Comparison of ENCODE assay signal across 22 cellular contexts in the genomic region with DNA sequence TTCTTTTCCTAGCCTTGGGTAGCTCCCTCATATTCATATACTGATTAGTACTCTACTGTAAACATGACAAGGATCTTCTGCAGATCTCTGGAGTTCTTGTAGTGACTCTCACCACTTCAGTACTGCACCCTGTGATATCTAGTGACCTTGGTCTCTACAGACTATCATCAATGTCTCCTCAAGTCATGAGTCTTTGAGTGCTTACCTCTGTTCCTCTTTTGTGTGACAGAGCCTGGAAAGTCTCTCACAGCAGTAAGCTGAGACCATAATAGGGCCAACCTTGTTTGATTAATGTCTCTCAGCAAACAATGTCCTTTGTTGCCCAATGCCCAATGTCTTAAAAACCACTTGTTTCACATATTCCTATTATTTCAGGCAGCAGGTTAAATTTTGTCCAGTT. TPM values are rescaled to one million over a fixed set of nuclear protein-coding genes. Genes with fewer than 3 reads are reported as not detected.
DNase-seq lines count a peak whose midpoint lies in the region; ATAC-seq lines count a peak whose summit lies in the region.
"Had no signal": no experiment of that assay in that cellular context is flagged by ENCODE, and none has a peak within 500 bp of the region (broad histone marks: within the 10 kb centered on the region; RNA-seq: fewer than 3 reads in every experiment).

No MANE protein-coding gene starts in this region.

- ATAC-seq in GM21528 (IDR thresholded peaks at IDR 0.05; ENCODE audit: low FRiP score, unreplicated experiment) (no peak), HG03439 (IDR thresholded peaks at IDR 0.05; ENCODE audit: unreplicated experiment) (no peak), left colon (no peak)
- ATAC-seq: gastrocnemius medialis, left lung had no signal

- DNase-seq in DMS153 (lab: John Stamatoyannopoulos, UW) (peak; percentile 28), DMS153 treated with DMSO at 0.1 percent for 48 hours (lab: John Stamatoyannopoulos, UW; ENCODE audit: unreplicated experiment) (no peak), DMS53 treated with DMSO at 0.1 percent for 48 hours (lab: John Stamatoyannopoulos, UW; ENCODE audit: unreplicated experiment) (peak; percentile 56), NCI-H2029 (lab: John Stamatoyannopoulos, UW) (peak; percentile 48), NOMO-1 treated with dmso at 0.1 percent for 144 hours (lab: John Stamatoyannopoulos, UW; ENCODE audit: unreplicated experiment) (peak; percentile 31), left colon (no peak)
- DNase-seq: activated B cell treated with CpG ODN at 0.5 μM for 24 hours; activated CD4-positive, alpha-beta T cell treated with anti-CD3 and anti-CD28 coated beads, Interleukin-2, amount 50 U/mL, for 4 hours; aorta; CD8-positive, alpha-beta memory T cell; DMS79; gastrocnemius medialis; immature natural killer cell; left lung; NCI-H1105; NCI-H2171 treated with DMSO at 0.1 percent for 48 hours; occipital lobe; SK-N-SH; stimulated activated CD4-positive, alpha-beta T cell treated with anti-CD3 and anti-CD28 coated beads, Interleukin-1b, Interleukin-23, amount 100 ng/mL, for 48 hours; transverse colon had no signal

- intact Hi-C loops in left colon (cut with DNase I, micrococcal nuclease), result no loop called here

RNA-seq across cellular contexts. Expression of a gene that starts 34.2 kb away (rescaled TPM):
- total RNA-seq in left colon, result 10 to 100 TPM; 53.6 to 64.1 TPM

Comparison
In these comparisons a context has a peak if more than half of its experiments do, and no peak if none do; other contexts are left out.
1. DNase-seq: peak in DMS153 (single experiment), DMS53 treated with DMSO at 0.1 percent for 48 hours (single experiment), NCI-H2029 (single experiment) and NOMO-1 treated with dmso at 0.1 percent for 144 hours (single experiment); none in DMS153 treated with DMSO at 0.1 percent for 48 hours (single experiment) and left colon (0 of 2).